Comparison of ENCODE assay signal across 8 cellular contexts in the genomic region with DNA sequence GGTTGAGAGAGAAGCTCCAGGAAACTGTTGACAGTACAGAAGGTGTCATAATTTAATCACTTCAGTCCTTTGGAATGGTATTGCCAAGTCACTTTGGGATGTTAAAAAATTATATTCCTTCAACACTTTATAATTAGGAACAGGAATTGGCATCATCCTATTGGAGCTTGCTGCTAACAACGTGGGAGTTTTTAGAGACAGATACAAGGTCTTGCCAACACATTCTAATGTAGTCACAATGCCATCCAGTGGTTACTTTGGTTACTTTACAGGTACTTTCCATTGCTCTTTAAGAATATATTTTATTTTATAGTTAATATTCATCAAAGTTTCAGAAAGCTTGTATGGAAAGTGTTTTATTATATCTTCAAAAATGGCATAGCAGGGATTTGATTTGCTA.
DNase-seq lines count a peak whose midpoint lies in the region; ATAC-seq and FAIRE-seq lines count a peak whose summit lies in the region.

No MANE protein-coding gene starts in this region.

- H3K4me1 Mint-ChIP-seq in activated T-cell treated with anti-CD3 and anti-CD28 coated beads, Interleukin-2, amount 50 U/mL, for 24 hours (ENCODE audit: low read depth): no peaks in the 10 kb centered on the region

- H3K9me3 Mint-ChIP-seq in activated T-cell treated with anti-CD3 and anti-CD28 coated beads, Interleukin-2, amount 50 U/mL, for 24 hours: peaks cover 15% of the 10 kb centered on the region

- no peak overlapping the region for H3K4me3 Mint-ChIP-seq in activated T-cell treated with anti-CD3 and anti-CD28 coated beads, Interleukin-2, amount 50 U/mL, for 24 hours

- no peak overlapping the region for H3K27ac Mint-ChIP-seq in activated T-cell treated with anti-CD3 and anti-CD28 coated beads, Interleukin-2, amount 50 U/mL, for 24 hours

- DNase-seq in NCI-H82 (lab: John Stamatoyannopoulos, UW): peak; percentile 43
- DNase-seq in NCI-H82 treated with DMSO at 0.1 percent for 48 hours (lab: John Stamatoyannopoulos, UW; ENCODE audit: unreplicated experiment): no peak
- no peak for DNase-seq in RCC 7860 (ENCODE audit: low spot score)
- DNase-seq in iris pigment epithelial cell (ENCODE audit: low read depth): peak; percentile 71
- no peak for DNase-seq in KBM-7
- DNase-seq in activated T-cell treated with anti-CD3 and anti-CD28 coated beads, Interleukin-2, amount 50 U/mL, for 24 hours: no peak

- no peaks in the 10 kb centered on the region for H3K27me3 Mint-ChIP-seq in activated T-cell treated with anti-CD3 and anti-CD28 coated beads, Interleukin-2, amount 50 U/mL, for 24 hours

- H3K36me3 Mint-ChIP-seq in activated T-cell treated with anti-CD3 and anti-CD28 coated beads, Interleukin-2, amount 50 U/mL, for 24 hours (ENCODE audit: low read depth): no peaks in the 10 kb centered on the region

- ATAC-seq in HG03064 (IDR thresholded peaks at IDR 0.05; ENCODE audit: low read depth, unreplicated experiment): peak; percentile 76
- ATAC-seq in HG03095 (IDR thresholded peaks at IDR 0.05; ENCODE audit: unreplicated experiment): no peak

- in situ Hi-C loops in KBM-7 (cut with MboI; ENCODE audit: low pct_unique_long_range_greater_than_20kb, low sequenced_read_pairs): no loop called here

- FAIRE-seq in RCC 7860 (lab: Jason Lieb, UNC): peak; percentile 5

Comparison
In these comparisons a context has a peak if more than half of its experiments do, and no peak if none do; other contexts are left out.
1. DNase-seq: peak in NCI-H82 (single experiment) and iris pigment epithelial cell (single experiment); none in NCI-H82 treated with DMSO at 0.1 percent for 48 hours (single experiment), RCC 7860 (single experiment), KBM-7 (single experiment) and activated T-cell treated with anti-CD3 and anti-CD28 coated beads, Interleukin-2, amount 50 U/mL, for 24 hours (single experiment).